8 cellular contexts compared by ENCODE assay signal in the genomic region with DNA sequence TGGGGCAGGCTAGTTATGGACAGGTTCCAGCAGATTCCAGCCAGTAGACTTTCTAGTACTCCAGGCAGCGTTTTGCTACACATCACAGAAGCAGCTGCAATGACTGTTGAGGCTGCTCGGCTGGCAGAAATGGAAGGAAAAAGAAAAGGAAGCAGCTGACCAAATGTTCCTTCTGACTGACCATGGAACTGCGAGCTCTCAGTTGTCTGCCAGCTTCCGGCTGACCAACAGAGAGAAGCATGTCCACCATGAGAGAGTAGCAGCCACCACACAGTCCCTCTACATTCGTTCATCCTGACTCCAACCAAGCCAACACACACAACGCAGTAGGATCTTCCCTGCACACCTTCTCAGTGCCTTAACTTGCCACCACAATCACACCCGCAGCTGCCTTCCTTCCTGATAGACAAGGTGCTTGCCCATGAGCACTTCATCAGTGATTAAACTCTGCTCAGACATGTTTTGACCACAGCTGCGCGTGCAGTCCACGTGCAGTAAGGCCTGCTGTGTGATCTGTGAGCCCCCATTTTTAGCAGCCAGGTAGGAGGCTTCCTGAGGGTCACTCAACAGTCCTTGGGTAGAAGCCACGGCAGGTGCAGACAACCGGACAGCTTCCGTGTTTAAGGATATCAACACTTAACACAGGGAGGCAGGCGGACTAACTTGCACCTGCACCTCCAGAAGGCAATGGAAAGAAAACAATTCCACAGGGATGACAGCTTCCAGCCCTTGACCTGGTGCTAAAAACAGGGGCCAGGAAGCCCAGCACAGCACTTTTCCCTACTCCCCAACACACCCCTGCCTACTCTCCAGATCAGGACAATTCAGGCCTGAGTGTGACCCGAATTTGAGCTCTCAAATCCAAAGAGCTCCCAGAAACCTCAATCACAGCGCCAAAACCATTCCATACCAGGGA. TPM values are rescaled to one million over a fixed set of nuclear protein-coding genes. Genes with fewer than 3 reads are reported as not detected.
A peak's percentile ranks its signal among the peaks of the same experiment; 100 is the strongest.
DNase-seq lines count a peak whose midpoint lies in the region; ATAC-seq and TF ChIP-seq lines count a peak whose summit lies in the region.

No MANE protein-coding gene starts in this region.

- H3K4me3 Mint-ChIP-seq in T-cell = peak overlapping the region; percentile 84 to 97 (median 92)
- H3K4me3 Mint-ChIP-seq in dendritic cell treated with granulocyte-macrophage colony-stimulating factor and Interleukin-4, amounts not matched to agents 40 ng/mL and 50 ng/mL, for 4 days = peak overlapping the region; percentile 76

- H3K4me1 Mint-ChIP-seq in T-cell = peaks cover 53 to 60% (median 57%) of the 10 kb centered on the region in 3 donors
- H3K4me1 Mint-ChIP-seq in dendritic cell treated with granulocyte-macrophage colony-stimulating factor and Interleukin-4, amounts not matched to agents 40 ng/mL and 50 ng/mL, for 4 days (ENCODE audit: low read depth) = peaks cover 53% of the 10 kb centered on the region

- no peaks in the 10 kb centered on the region for H3K9me3 ChIP-seq in HUES48 (ENCODE audit: control insufficient read depth, insufficient read depth, low read length)

- H3K9ac ChIP-seq in HUES48 (ENCODE audit: low read depth, low read length) = peak overlapping the region; percentile 64

- H3K27ac ChIP-seq in HUES48 (ENCODE audit: low read depth, low read length) = no peak overlapping the region

- H3K27ac Mint-ChIP-seq in T-cell = peak overlapping the region; percentile 86 to 88
- H3K27ac Mint-ChIP-seq in dendritic cell treated with granulocyte-macrophage colony-stimulating factor and Interleukin-4, amounts not matched to agents 40 ng/mL and 50 ng/mL, for 4 days = peak overlapping the region; percentile 69

- CTCF ChIA-PET in T-cell (lab: Charles Lee) = interaction anchor here (0.6 to 1.3 kb wide), 2 partner anchors 10 to 287 kb away, joined by 4 to 6 read pairs; no protein-coding TSS in a partner anchor

- peak in 9 of 34 experiments; percentile 3 to 23 (median 13) for DNase-seq in T-cell
- peak in 1 of 2 donors; percentile 35 for DNase-seq in lower leg skin (ENCODE audit: low spot score in 2 of 2)
- DNase-seq in stimulated activated naive CD8-positive, alpha-beta T cell treated with anti-CD3 and anti-CD28 coated beads, Interleukin-15, Interleukin-2, amounts not matched to agents 100 U/mL and 50 U/mL, for 24 hours = peak; percentile 43
- DNase-seq in cortex of kidney (lab: John Stamatoyannopoulos, UW) = no peak

- 25% methylated on average over 16 of the region's 16 CpGs for WGBS in lower leg skin, 2 donors

- peak overlapping the region; percentile 89 for H3K4me3 ChIP-seq in GM08714 (ENCODE audit: low read length)
- peak overlapping the region; percentile 87 for H3K4me3 ChIP-seq in HUES48 (ENCODE audit: low read depth, low read length)
- peak overlapping the region; percentile 27 for H3K4me3 ChIP-seq in lower leg skin (ENCODE audit: low read depth, poor library complexity, severe bottlenecking)

- no peak for ATAC-seq in T-cell (replicated peaks in 1 of 4)
- peak; percentile 12 for ATAC-seq in stimulated activated naive CD8-positive, alpha-beta T cell treated with anti-CD3 and anti-CD28 coated beads, Interleukin-15, Interleukin-2, amounts not matched to agents 100 U/mL and 50 U/mL, for 24 hours
- ATAC-seq in HG02623 (IDR thresholded peaks at IDR 0.05; ENCODE audit: unreplicated experiment) = no peak

- H3K36me3 Mint-ChIP-seq in T-cell = no peaks in the 10 kb centered on the region
- peaks cover 21% of the 10 kb centered on the region for H3K36me3 Mint-ChIP-seq in dendritic cell treated with granulocyte-macrophage colony-stimulating factor and Interleukin-4, amounts not matched to agents 40 ng/mL and 50 ng/mL, for 4 days (ENCODE audit: low read depth)

- 0 out of 2 replicates have a peak, but pooled peaks cover 4% of the 10 kb centered on the region for H3K27me3 ChIP-seq in HUES48 (ENCODE audit: control insufficient read depth, insufficient read depth, low read length)

- no peaks in the 10 kb centered on the region; the same call in 1 of the 2 replicates for H3K36me3 ChIP-seq in HUES48 (ENCODE audit: control insufficient read depth, insufficient read depth, low read length)

- no peaks in the 10 kb centered on the region for H3K9me3 Mint-ChIP-seq in T-cell
- no peaks in the 10 kb centered on the region for H3K9me3 Mint-ChIP-seq in dendritic cell treated with granulocyte-macrophage colony-stimulating factor and Interleukin-4, amounts not matched to agents 40 ng/mL and 50 ng/mL, for 4 days

- intact Hi-C loops in dendritic cell treated with granulocyte-macrophage colony-stimulating factor and Interleukin-4, amounts not matched to agents 40 ng/mL and 50 ng/mL, for 4 days (cut with micrococcal nuclease) = no loop called here
- intact Hi-C loops in lower leg skin (cut with DNase I; ENCODE audit: low total_unique reads) = no loop called here

- no peak for TF ChIP-seq CTCF in lower leg skin (IDR thresholded peaks at IDR 0.05)

- peaks cover 20% of the 10 kb centered on the region for H3K4me1 ChIP-seq in HUES48 (ENCODE audit: control insufficient read depth, insufficient read depth, low read length)

- POLR2A ChIA-PET in T-cell (lab: Charles Lee) = interaction anchor here in 1 of 2 donors (0.9 kb wide), 1 partner anchor 14 kb away, joined by 4 read pairs; no protein-coding TSS in a partner anchor

- H3K27me3 Mint-ChIP-seq in T-cell = no peaks in the 10 kb centered on the region
- H3K27me3 Mint-ChIP-seq in dendritic cell treated with granulocyte-macrophage colony-stimulating factor and Interleukin-4, amounts not matched to agents 40 ng/mL and 50 ng/mL, for 4 days = no peaks in the 10 kb centered on the region

- no peak for TF ChIP-seq POLR2A in lower leg skin (IDR thresholded peaks at IDR 0.05)

RNA-seq across cellular contexts. Expression of a gene that starts 1.0 kb away (rescaled TPM):
- total RNA-seq in T-cell = 10 to 100 TPM; 21.4 to 23.3 (median 21.8) TPM
- total RNA-seq in lower leg skin = 10 to 100 TPM; 30.2 to 35.2 (median 34.4) TPM

RNA-seq across cellular contexts. Expression of a gene that starts 8.8 kb away (rescaled TPM):
- total RNA-seq in T-cell (10 to 100 TPM; 19.3 to 27.1 (median 21.4) TPM), lower leg skin (10 to 100 TPM; 16.9 to 29.1 (median 21.3) TPM)

Comparison
In these comparisons a context has a peak if more than half of its experiments do, and no peak if none do; other contexts are left out.
1. H3K4me3 ChIP-seq: peak in every context shown above with its lines; median percentile 89 in GM08714; 87 in HUES48; 27 in lower leg skin.